1 cellular context compared by ENCODE assay signal in genomic region chr9:89695441-89695891, GRCh38.
TF ChIP-seq lines count a peak whose summit lies in the region.

No MANE protein-coding gene starts in this region.

TF ChIP-seq in GM12878, 131 proteins besides CTCF, POLR2A, EP300 and RAD21 (continued from another document):
- TF ChIP-seq HSF1 (IDR thresholded peaks at IDR 0.05; ENCODE audit: low read depth, low read length), result no peak
- no peak for TF ChIP-seq CBFB (IDR thresholded peaks at IDR 0.05; ENCODE audit: low read depth)
- no peak for TF ChIP-seq TCF3 (IDR thresholded peaks at IDR 0.05; ENCODE audit: borderline replicate concordance, insufficient read depth, low read depth, low read length)
